In genomic region chr1:44775930-44776748, GRCh38 we compare ENCODE assay signal across 9 cellular contexts. TPM values are rescaled to one million over a fixed set of nuclear protein-coding genes. Genes with fewer than 3 reads are reported as not detected.
A peak's percentile ranks its signal among the peaks of the same experiment; 100 is the strongest.
DNase-seq lines count a peak whose midpoint lies in the region; TF ChIP-seq lines count a peak whose summit lies in the region.
"Had no signal": no experiment of that assay in that cellular context is flagged by ENCODE, and none has a peak within 500 bp of the region (broad histone marks: within the 10 kb centered on the region; RNA-seq: fewer than 3 reads in every experiment).

No MANE protein-coding gene starts in this region.

- peak; percentile 74 for DNase-seq in activated effector memory CD4-positive, alpha-beta T cell treated with anti-CD3 and anti-CD28 coated beads, Interleukin-2, amount 50 U/mL, for 16 hours
- no peak for DNase-seq in activated effector memory CD4-positive, alpha-beta T cell treated with Interleukin-2 at 50 U/mL for 16 hours
- DNase-seq in HL-60 (ENCODE audit: low read depth in 1 of 2, low spot score in 1 of 2) (peak; percentile 67 to 71), fibroblast of peridontal ligament (ENCODE audit: extremely low read depth) (peak; percentile 10), osteocyte (ENCODE audit: extremely low spot score, unreplicated experiment) (no peak), NCI-H1436 (lab: John Stamatoyannopoulos, UW) (no peak), AG08395 (ENCODE audit: low spot score) (no peak)
- peak; percentile 61 for DNase-seq in activated CD8-positive, alpha-beta memory T cell treated with anti-CD3 and anti-CD28 coated beads, Interleukin-2, amount 50 U/mL, for 4 hours

- H3K4me3 Mint-ChIP-seq in osteocyte (ENCODE audit: unreplicated experiment) = peak overlapping the region; percentile 93

- peak overlapping the region; percentile 98 for H3K27ac Mint-ChIP-seq in osteocyte (ENCODE audit: unreplicated experiment)

- peak overlapping the region; percentile 86 for H3K4me3 ChIP-seq in HL-60 (replicated peaks; ENCODE audit: insufficient read depth, low read length)

- no peak for TF ChIP-seq CTCF in HL-60 (IDR thresholded peaks at IDR 0.05; ENCODE audit: insufficient read depth, low read length)
- TF ChIP-seq CTCF in osteocyte (IDR thresholded peaks at IDR 0.05) = no peak

- peaks cover 33% of the 10 kb centered on the region for H3K36me3 Mint-ChIP-seq in osteocyte (ENCODE audit: unreplicated experiment)

- peak overlapping the region; percentile 93 for H3K27ac ChIP-seq in HL-60 (replicated peaks)

- no peaks in the 10 kb centered on the region for H3K27me3 ChIP-seq in HL-60 (ENCODE audit: insufficient read depth, poor library complexity, severe bottlenecking)

- H3K9me3 Mint-ChIP-seq in osteocyte (ENCODE audit: unreplicated experiment) = no peaks in the 10 kb centered on the region

- peaks cover 29% of the 10 kb centered on the region for H3K4me1 Mint-ChIP-seq in osteocyte (ENCODE audit: unreplicated experiment)

- no peaks in the 10 kb centered on the region for H3K27me3 Mint-ChIP-seq in osteocyte (ENCODE audit: unreplicated experiment)

RNA-seq across cellular contexts. Expression of gene RPS8, which starts 0.8 kb away (rescaled TPM):
- total RNA-seq in osteocyte = 1,690 and 1,756 TPM in 2 replicates

RNA-seq across cellular contexts. Expression of gene BEST4, which starts 11.8 kb away (rescaled TPM):
- 0.18 and 0.48 TPM in 2 replicates for total RNA-seq in osteocyte
- total RNA-seq: glomerular endothelial cell had no signal

RNA-seq across cellular contexts. Expression of gene PLK3, which starts 24.0 kb away (rescaled TPM):
- total RNA-seq in osteocyte = 43.8 and 57.1 TPM in 2 replicates

RNA-seq across cellular contexts. Expression of gene DYNLT4, which starts 31.0 kb away (rescaled TPM):
- total RNA-seq in osteocyte = 0.48 TPM in 1 of 2 replicates, not detected in the other

RNA-seq across cellular contexts. Expression of gene BTBD19, which starts 32.2 kb away (rescaled TPM):
- total RNA-seq in osteocyte = 39.1 and 51.2 TPM in 2 replicates

Comparison
In these comparisons a context has a peak if more than half of its experiments do, and no peak if none do; other contexts are left out.
1. DNase-seq: peak in activated effector memory CD4-positive, alpha-beta T cell treated with anti-CD3 and anti-CD28 coated beads, Interleukin-2, amount 50 U/mL, for 16 hours (single experiment), HL-60 (2 of 2), activated CD8-positive, alpha-beta memory T cell treated with anti-CD3 and anti-CD28 coated beads, Interleukin-2, amount 50 U/mL, for 4 hours (single experiment) and fibroblast of peridontal ligament (single experiment); none in activated effector memory CD4-positive, alpha-beta T cell treated with Interleukin-2 at 50 U/mL for 16 hours (single experiment), osteocyte (single experiment), NCI-H1436 (single experiment) and AG08395 (single experiment).